In genomic region chr1:156903328-156904091, GRCh38 we compare ENCODE assay signal across 1 cellular context.
TF ChIP-seq lines count a peak whose summit lies in the region.

No MANE protein-coding gene starts in this region.

TF ChIP-seq in HepG2, 621 proteins besides CTCF, POLR2A, EP300 and RAD21:
- TF ChIP-seq ZNF720 (CRISPR knock-in tag; IDR thresholded peaks at IDR 0.05) = no peak
- no peak for TF ChIP-seq CERS6 (CRISPR knock-in tag; IDR thresholded peaks at IDR 0.05)
- TF ChIP-seq BORCS8-MEF2B (CRISPR knock-in tag; IDR thresholded peaks at IDR 0.05) = no peak
- TF ChIP-seq HIC2 (CRISPR knock-in tag; IDR thresholded peaks at IDR 0.05; ENCODE audit: low read depth) = no peak
- TF ChIP-seq KDM5A (IDR thresholded peaks at IDR 0.05; ENCODE audit: borderline replicate concordance, low read length) = no peak
- no peak for TF ChIP-seq ZBED4 (CRISPR knock-in tag; IDR thresholded peaks at IDR 0.05; ENCODE audit: borderline replicate concordance)
- no peak for TF ChIP-seq MTF2 (CRISPR knock-in tag; IDR thresholded peaks at IDR 0.05; ENCODE audit: borderline replicate concordance)
- TF ChIP-seq RARG (CRISPR knock-in tag; IDR thresholded peaks at IDR 0.05; ENCODE audit: low read depth) = no peak
- no peak for TF ChIP-seq ZNF33B (CRISPR knock-in tag; IDR thresholded peaks at IDR 0.05)
- no peak for TF ChIP-seq ZBTB43 (CRISPR knock-in tag; conservative IDR thresholded peaks at IDR 0.05)
- no peak for TF ChIP-seq ZNF160 (CRISPR knock-in tag; IDR thresholded peaks at IDR 0.05)
- no peak for TF ChIP-seq ETV6 (CRISPR knock-in tag; conservative IDR thresholded peaks at IDR 0.05)
- no peak for TF ChIP-seq ZNF713 (CRISPR knock-in tag; IDR thresholded peaks at IDR 0.05)
- no peak for TF ChIP-seq MAFK (conservative IDR thresholded peaks at IDR 0.05 in 1 of 2, IDR thresholded peaks at IDR 0.05 in 1 of 2; ENCODE audit: low read length in 2 of 2)
- TF ChIP-seq JUN (CRISPR knock-in tag; IDR thresholded peaks at IDR 0.05) = no peak
- TF ChIP-seq SIX1 (CRISPR knock-in tag; IDR thresholded peaks at IDR 0.05; ENCODE audit: borderline replicate concordance) = no peak
- no peak for TF ChIP-seq CSRNP1 (CRISPR knock-in tag; IDR thresholded peaks at IDR 0.05)
